8 cellular contexts compared by ENCODE assay signal in genomic region chr4:158778065-158778711, GRCh38. TPM values are rescaled to one million over a fixed set of nuclear protein-coding genes. Genes with fewer than 3 reads are reported as not detected.
DNase-seq lines count a peak whose midpoint lies in the region; ATAC-seq and TF ChIP-seq lines count a peak whose summit lies in the region.

No MANE protein-coding gene starts in this region.

- H3K36me3 ChIP-seq in brain microvascular endothelial cell (replicated peaks) (no peaks in the 10 kb centered on the region), WERI-Rb-1 (no peaks in the 10 kb centered on the region)

- H3K4me1 Mint-ChIP-seq in activated CD4-positive, alpha-beta T cell treated with anti-CD3 and anti-CD28 coated beads, Interleukin-2, amount 10 ng/mL, durations not matched to agents 7 days and 5 days, result peaks cover 40% of the 10 kb centered on the region
- peaks cover 52% of the 10 kb centered on the region for H3K4me1 Mint-ChIP-seq in activated CD4-positive, alpha-beta memory T cell treated with anti-CD3 and anti-CD28 coated beads, Interleukin-2, amount 10 ng/mL, durations not matched to agents 7 days and 5 days
- H3K4me1 Mint-ChIP-seq in stimulated activated naive CD8-positive, alpha-beta T cell treated with anti-CD3 and anti-CD28 coated beads, Interleukin-15, amount 100 ng/mL, for 72 hours, result peaks cover 50% of the 10 kb centered on the region

- TF ChIP-seq CTCF in brain microvascular endothelial cell (IDR thresholded peaks at IDR 0.05; ENCODE audit: low read depth, low read length, missing control alignments) (no peak), WERI-Rb-1 (IDR thresholded peaks at IDR 0.05; ENCODE audit: low read depth, low read length) (no peak)

- H3K4me3 ChIP-seq in brain microvascular endothelial cell (ENCODE audit: low read depth, low read length), result no peak overlapping the region
- H3K4me3 ChIP-seq in WERI-Rb-1 (ENCODE audit: low read depth, low read length), result no peak overlapping the region

- no peaks in the 10 kb centered on the region for H3K9me3 Mint-ChIP-seq in activated CD4-positive, alpha-beta T cell treated with anti-CD3 and anti-CD28 coated beads, Interleukin-2, amount 10 ng/mL, durations not matched to agents 7 days and 5 days
- no peaks in the 10 kb centered on the region for H3K9me3 Mint-ChIP-seq in activated CD4-positive, alpha-beta memory T cell treated with anti-CD3 and anti-CD28 coated beads, Interleukin-2, amount 10 ng/mL, durations not matched to agents 7 days and 5 days
- no peaks in the 10 kb centered on the region for H3K9me3 Mint-ChIP-seq in stimulated activated naive CD8-positive, alpha-beta T cell treated with anti-CD3 and anti-CD28 coated beads, Interleukin-15, amount 100 ng/mL, for 72 hours

- H3K36me3 Mint-ChIP-seq in activated CD4-positive, alpha-beta T cell treated with anti-CD3 and anti-CD28 coated beads, Interleukin-2, amount 10 ng/mL, durations not matched to agents 7 days and 5 days (ENCODE audit: low read depth), result peaks cover 3% of the 10 kb centered on the region
- peaks cover 8% of the 10 kb centered on the region for H3K36me3 Mint-ChIP-seq in activated CD4-positive, alpha-beta memory T cell treated with anti-CD3 and anti-CD28 coated beads, Interleukin-2, amount 10 ng/mL, durations not matched to agents 7 days and 5 days (ENCODE audit: low read depth)

- peak overlapping the region; percentile 61 for H3K27ac Mint-ChIP-seq in activated CD4-positive, alpha-beta T cell treated with anti-CD3 and anti-CD28 coated beads, Interleukin-2, amount 10 ng/mL, durations not matched to agents 7 days and 5 days
- peak overlapping the region; percentile 27 for H3K27ac Mint-ChIP-seq in activated CD4-positive, alpha-beta memory T cell treated with anti-CD3 and anti-CD28 coated beads, Interleukin-2, amount 10 ng/mL, durations not matched to agents 7 days and 5 days
- peak overlapping the region in 1 of 2 donors; percentile 73 for H3K27ac Mint-ChIP-seq in stimulated activated naive CD8-positive, alpha-beta T cell treated with anti-CD3 and anti-CD28 coated beads, Interleukin-15, amount 100 ng/mL, for 72 hours

- H3K27me3 Mint-ChIP-seq in activated CD4-positive, alpha-beta T cell treated with anti-CD3 and anti-CD28 coated beads, Interleukin-2, amount 10 ng/mL, durations not matched to agents 7 days and 5 days, result no peaks in the 10 kb centered on the region
- no peaks in the 10 kb centered on the region for H3K27me3 Mint-ChIP-seq in activated CD4-positive, alpha-beta memory T cell treated with anti-CD3 and anti-CD28 coated beads, Interleukin-2, amount 10 ng/mL, durations not matched to agents 7 days and 5 days
- H3K27me3 Mint-ChIP-seq in stimulated activated naive CD8-positive, alpha-beta T cell treated with anti-CD3 and anti-CD28 coated beads, Interleukin-15, amount 100 ng/mL, for 72 hours, result no peaks in the 10 kb centered on the region

- H3K4me3 Mint-ChIP-seq in activated CD4-positive, alpha-beta T cell treated with anti-CD3 and anti-CD28 coated beads, Interleukin-2, amount 10 ng/mL, durations not matched to agents 7 days and 5 days, result peak overlapping the region; percentile 47
- H3K4me3 Mint-ChIP-seq in activated CD4-positive, alpha-beta memory T cell treated with anti-CD3 and anti-CD28 coated beads, Interleukin-2, amount 10 ng/mL, durations not matched to agents 7 days and 5 days, result peak overlapping the region; percentile 6
- H3K4me3 Mint-ChIP-seq in stimulated activated naive CD8-positive, alpha-beta T cell treated with anti-CD3 and anti-CD28 coated beads, Interleukin-15, amount 100 ng/mL, for 72 hours, result peak overlapping the region; percentile 57 to 62

- in situ Hi-C loops in brain microvascular endothelial cell (cut with HindIII; ENCODE audit: low pct_ligation_motif_present, low sequenced_read_pairs), result no loop called here

- H3K9me3 ChIP-seq in WERI-Rb-1 (ENCODE audit: severe bottlenecking), result no peaks in the 10 kb centered on the region

- CTCF ChIA-PET in activated CD4-positive, alpha-beta T cell treated with anti-CD3 and anti-CD28 coated beads, Interleukin-2, amount 10 ng/mL, durations not matched to agents 7 days and 5 days (lab: Charles Lee), result interaction anchor here (1.9 kb wide), 1 partner anchor 21 kb away, joined by 4 read pairs; no protein-coding TSS in a partner anchor
- CTCF ChIA-PET in activated CD4-positive, alpha-beta memory T cell treated with anti-CD3 and anti-CD28 coated beads, Interleukin-2, amount 10 ng/mL, durations not matched to agents 7 days and 5 days (lab: Charles Lee), result interaction anchor here (1.4 kb wide), 1 partner anchor 9 kb away, joined by 3 read pairs; no protein-coding TSS in a partner anchor

- H3K27ac ChIP-seq in brain microvascular endothelial cell, result no peak overlapping the region
- H3K27ac ChIP-seq in WERI-Rb-1, result no peak overlapping the region

- H3K27me3 ChIP-seq in brain microvascular endothelial cell (replicated peaks) (no peaks in the 10 kb centered on the region), WERI-Rb-1 (ENCODE audit: insufficient read depth, low read depth, severe bottlenecking) (no peaks in the 10 kb centered on the region)

- peak; percentile 98 for ATAC-seq in HG03060 (IDR thresholded peaks at IDR 0.05; ENCODE audit: low read depth, unreplicated experiment)
- ATAC-seq in stimulated activated naive CD8-positive, alpha-beta T cell treated with anti-CD3 and anti-CD28 coated beads, Interleukin-15, amount 100 ng/mL, for 72 hours, result peak; percentile 93

- POLR2A ChIA-PET in activated CD4-positive, alpha-beta T cell treated with anti-CD3 and anti-CD28 coated beads, Interleukin-2, amount 10 ng/mL, durations not matched to agents 7 days and 5 days (lab: Charles Lee), result no interaction called here
- POLR2A ChIA-PET in activated CD4-positive, alpha-beta memory T cell treated with anti-CD3 and anti-CD28 coated beads, Interleukin-2, amount 10 ng/mL, durations not matched to agents 7 days and 5 days (lab: Charles Lee), result interaction anchor here (1.0 to 1.9 kb wide), 2 partner anchors 9 to 54 kb away, joined by 4 to 12 read pairs; partner anchors contain the start of gene FNIP2

- peak; percentile 24 for DNase-seq in activated CD4-positive, alpha-beta T cell treated with anti-CD3 and anti-CD28 coated beads, Interleukin-2, amount 10 ng/mL, durations not matched to agents 7 days and 5 days
- DNase-seq in activated CD4-positive, alpha-beta T cell treated with anti-CD3 and anti-CD28 coated beads for 4 hours, result no peak
- DNase-seq in activated CD4-positive, alpha-beta memory T cell treated with anti-CD3 and anti-CD28 coated beads, Interleukin-2, amount 10 ng/mL, durations not matched to agents 7 days and 5 days, result no peak
- DNase-seq in stimulated activated naive CD8-positive, alpha-beta T cell treated with anti-CD3 and anti-CD28 coated beads, Interleukin-15, amount 100 ng/mL, for 72 hours, result no peak
- DNase-seq in NCI-H1436 (lab: John Stamatoyannopoulos, UW) (no peak), brain microvascular endothelial cell (no peak), WERI-Rb-1 (no peak)

RNA-seq across cellular contexts. Expression of gene FNIP2, which starts 9.4 kb away (rescaled TPM):
- 10 to 100 TPM; 16.0 to 16.4 TPM for total RNA-seq in activated CD4-positive, alpha-beta T cell treated with anti-CD3 and anti-CD28 coated beads, Interleukin-2, amount 10 ng/mL, durations not matched to agents 7 days and 5 days
- 10 to 100 TPM; 16.9 to 17.3 TPM for total RNA-seq in activated CD4-positive, alpha-beta memory T cell treated with anti-CD3 and anti-CD28 coated beads, Interleukin-2, amount 10 ng/mL, durations not matched to agents 7 days and 5 days

RNA-seq across cellular contexts. Expression of gene PPID, which starts 55.0 kb away (rescaled TPM):
- 10 to 100 TPM; 35.5 to 41.3 TPM for total RNA-seq in activated CD4-positive, alpha-beta T cell treated with anti-CD3 and anti-CD28 coated beads, Interleukin-2, amount 10 ng/mL, durations not matched to agents 7 days and 5 days
- total RNA-seq in activated CD4-positive, alpha-beta memory T cell treated with anti-CD3 and anti-CD28 coated beads, Interleukin-2, amount 10 ng/mL, durations not matched to agents 7 days and 5 days, result 10 to 100 TPM; 46.2 to 47.5 TPM

Comparison
In these comparisons a context has a peak if more than half of its experiments do, and no peak if none do; other contexts are left out.
1. H3K4me3 Mint-ChIP-seq: peak in every context shown above with its lines; median percentile 60 in stimulated activated naive CD8-positive, alpha-beta T cell treated with anti-CD3 and anti-CD28 coated beads, Interleukin-15, amount 100 ng/mL, for 72 hours; 47 in activated CD4-positive, alpha-beta T cell treated with anti-CD3 and anti-CD28 coated beads, Interleukin-2, amount 10 ng/mL, durations not matched to agents 7 days and 5 days; 6 in activated CD4-positive, alpha-beta memory T cell treated with anti-CD3 and anti-CD28 coated beads, Interleukin-2, amount 10 ng/mL, durations not matched to agents 7 days and 5 days.